Comparison of ENCODE assay signal across 13 cellular contexts in the genomic region with DNA sequence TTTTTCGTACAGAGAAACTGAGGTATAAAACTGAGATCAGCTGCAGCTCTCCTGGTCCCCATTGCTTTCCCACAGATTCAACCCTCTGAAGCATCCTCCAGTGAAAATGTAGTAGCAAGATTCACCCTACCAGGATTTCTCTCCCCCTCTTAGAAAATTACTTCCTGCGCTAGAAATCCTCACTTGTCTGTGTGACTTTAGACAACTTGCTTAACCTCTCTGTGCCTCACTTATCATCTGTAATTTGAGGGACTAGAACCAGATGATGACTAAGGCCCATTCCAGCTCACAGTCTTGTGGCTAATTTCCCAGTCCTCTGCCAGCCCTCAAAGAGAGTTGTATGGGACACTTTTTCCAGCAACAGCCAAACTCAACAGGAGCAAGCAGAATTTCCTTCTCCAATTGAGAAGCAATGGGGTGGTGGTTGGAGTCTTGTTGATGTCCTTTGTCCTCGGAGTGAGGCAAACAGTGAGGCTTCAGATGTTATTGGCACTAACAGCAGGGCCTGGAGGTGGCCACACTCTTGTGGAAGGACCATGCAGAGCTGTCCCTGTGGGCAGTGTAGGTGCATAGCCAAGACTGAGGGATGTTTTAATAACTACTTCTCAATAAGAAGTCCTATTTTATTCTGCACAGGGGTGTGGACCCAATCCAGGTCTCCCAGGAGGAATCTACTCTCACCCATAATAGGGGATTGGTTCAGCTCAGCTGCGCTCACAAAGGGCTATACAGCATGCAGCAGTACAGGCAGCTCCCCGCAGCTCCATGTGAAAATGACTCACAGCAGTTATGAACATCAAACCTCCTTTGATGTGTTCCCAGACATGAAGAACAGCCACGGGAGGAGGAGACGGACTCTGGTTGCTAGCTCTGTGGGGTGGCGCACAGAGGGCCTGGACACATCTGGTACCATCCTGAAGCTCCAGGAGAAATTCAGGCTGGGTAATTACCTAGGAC.
DNase-seq lines count a peak whose midpoint lies in the region; ATAC-seq lines count a peak whose summit lies in the region.
"Had no signal": no experiment of that assay in that cellular context is flagged by ENCODE, and none has a peak within 500 bp of the region (broad histone marks: within the 10 kb centered on the region; RNA-seq: fewer than 3 reads in every experiment).

No MANE protein-coding gene starts in this region.

- ATAC-seq in GM18511 (IDR thresholded peaks at IDR 0.05; ENCODE audit: unreplicated experiment) = no peak
- ATAC-seq: activated CD4-positive, CD25-positive, alpha-beta regulatory T cell treated with anti-CD3 and anti-CD28 coated beads, Interleukin-2, amount 50 U/mL, for 24 hours; gastrocnemius medialis had no signal

- peak overlapping the region; percentile 20 for H3K27ac ChIP-seq in angular gyrus (ENCODE audit: low read depth, low read length)
- H3K27ac ChIP-seq: gastrocnemius medialis, parathyroid adenoma, SJCRH30 had no signal

- DNase-seq in HT1080 (ENCODE audit: low read depth) (peak; percentile 89), globus pallidus (ENCODE audit: low spot score) (peak; percentile 51), stromal cell of bone marrow (ENCODE audit: low read depth) (peak; percentile 73), germinal center (ENCODE audit: low spot score) (no peak), DMS153 (lab: John Stamatoyannopoulos, UW) (no peak)
- DNase-seq: gastrocnemius medialis; NCI-H526; stimulated activated CD4-positive, alpha-beta T cell treated with anti-CD3 and anti-CD28 coated beads, Interleukin-4, amount 100 ng/mL, for 24 hours had no signal

Comparison
In these comparisons a context has a peak if more than half of its experiments do, and no peak if none do; other contexts are left out.
1. DNase-seq: peak in HT1080 (single experiment), globus pallidus (single experiment) and stromal cell of bone marrow (single experiment); none in germinal center (single experiment) and DMS153 (single experiment).